ENCODE assay signal across 18 cellular contexts in the genomic region with DNA sequence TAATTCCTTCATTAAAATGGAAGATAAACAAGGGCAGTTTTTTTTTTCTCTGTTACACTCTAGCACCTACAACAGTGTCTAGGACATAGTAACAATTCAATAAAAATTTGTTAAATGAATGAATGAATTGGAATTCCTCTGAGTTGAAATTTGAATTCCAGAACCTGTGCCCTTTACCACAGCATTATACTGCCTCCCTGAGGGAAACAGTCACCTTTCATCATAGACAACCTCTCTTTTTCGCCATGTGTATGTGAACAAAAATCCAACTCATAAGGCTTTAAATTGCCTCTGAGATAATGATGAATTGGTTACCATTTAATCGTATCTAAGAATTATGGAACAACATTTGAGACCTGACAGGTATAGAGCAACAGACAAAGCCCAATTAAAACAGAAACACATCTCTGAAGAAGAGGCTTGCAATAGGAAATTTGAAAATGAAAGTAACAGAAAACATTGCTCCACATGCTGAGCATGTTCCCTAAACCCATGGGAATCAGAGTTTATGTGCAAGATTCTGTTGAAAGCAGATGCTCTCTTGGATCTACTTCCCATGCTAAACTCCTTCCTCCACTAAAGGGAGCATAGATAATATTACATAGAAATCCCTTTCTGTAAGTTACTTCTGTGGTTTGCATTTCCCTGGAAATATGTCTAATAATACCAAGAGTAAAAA.
DNase-seq lines count a peak whose midpoint lies in the region; FAIRE-seq and TF ChIP-seq lines count a peak whose summit lies in the region.
"Had no signal": no experiment of that assay in that cellular context is flagged by ENCODE, and none has a peak within 500 bp of the region (broad histone marks: within the 10 kb centered on the region; RNA-seq: fewer than 3 reads in every experiment).

No MANE protein-coding gene starts in this region.

- no peaks in the 10 kb centered on the region for H3K9me3 ChIP-seq in Karpas-422 (ENCODE audit: low read length)
- H3K9me3 ChIP-seq in keratinocyte (ENCODE audit: control insufficient read depth, low read depth, low read length), result no peaks in the 10 kb centered on the region
- H3K9me3 ChIP-seq: esophagus squamous epithelium, thyroid gland had no signal

- H3K36me3 Mint-ChIP-seq in mesothelial cell of epicardium, result no peaks in the 10 kb centered on the region
- H3K36me3 Mint-ChIP-seq: naive thymus-derived CD8-positive, alpha-beta T cell had no signal

- H3K9me1 ChIP-seq in keratinocyte (ENCODE audit: control insufficient read depth, extremely low read depth, insufficient read depth, low read length), result no peaks in the 10 kb centered on the region

- peaks cover 2% of the 10 kb centered on the region for H3K4me1 Mint-ChIP-seq in mesothelial cell of epicardium
- H3K4me1 Mint-ChIP-seq: naive thymus-derived CD8-positive, alpha-beta T cell had no signal

- no peaks in the 10 kb centered on the region for H3K9me2 ChIP-seq in Karpas-422 (replicated peaks; ENCODE audit: insufficient read depth, low read length)

- 0 out of 2 replicates have a peak overlapping the region, but pooled peaks have one; percentile 24 for H3K4me3 ChIP-seq in Karpas-422 (ENCODE audit: low read length)
- H3K4me3 ChIP-seq in astrocyte of the spinal cord (ENCODE audit: low read depth, low read length), result no peak overlapping the region
- H3K4me3 ChIP-seq in keratinocyte (ENCODE audit: control insufficient read depth in 2 of 3, extremely low read depth in 1 of 3, insufficient read depth in 2 of 3, low read depth in 1 of 3, low read length in 3 of 3), result peak overlapping the region in 1 of 3 experiments; percentile 21
- H3K4me3 ChIP-seq: colonic mucosa, esophagus squamous epithelium, right atrium auricular region, thyroid gland had no signal

- no peak overlapping the region for H3K27ac Mint-ChIP-seq in mesothelial cell of epicardium
- H3K27ac Mint-ChIP-seq: activated CD8-positive, alpha-beta T cell treated with anti-CD3 and anti-CD28 coated beads for 36 hours; naive thymus-derived CD8-positive, alpha-beta T cell had no signal

- H2AFZ ChIP-seq in Karpas-422 (ENCODE audit: low read length), result peak overlapping the region; percentile 80
- peak overlapping the region; percentile 72 for H2AFZ ChIP-seq in keratinocyte (ENCODE audit: control insufficient read depth, low read length)

- H3K9ac ChIP-seq in Karpas-422 (ENCODE audit: low read length) (peak overlapping the region; percentile 44), keratinocyte (ENCODE audit: control insufficient read depth, extremely low read depth, insufficient read depth, low read length) (no peak overlapping the region)

- no peaks in the 10 kb centered on the region for H4K20me1 ChIP-seq in Karpas-422 (ENCODE audit: insufficient read depth, low read depth, low read length)
- no peaks in the 10 kb centered on the region for H4K20me1 ChIP-seq in keratinocyte (ENCODE audit: control insufficient read depth, extremely low read depth, insufficient read depth, low read length)

- peak; percentile 6 for DNase-seq in AG08395 (ENCODE audit: low spot score)
- DNase-seq in Karpas-422, result peak; percentile 79
- DNase-seq in astrocyte of the spinal cord (ENCODE audit: low read depth, low spot score), result no peak
- DNase-seq in keratinocyte (ENCODE audit: low read depth, low spot score), result no peak
- no peak for DNase-seq in KG1 (lab: John Stamatoyannopoulos, UW)
- DNase-seq in GM12891 (ENCODE audit: insufficient read length, low spot score), result no peak
- DNase-seq in mesothelial cell of epicardium (ENCODE audit: low spot score in 2 of 2, unreplicated experiment in 2 of 2), result no peak
- DNase-seq in NCI-H2029 treated with DMSO at 0.1 percent for 48 hours (lab: John Stamatoyannopoulos, UW), result no peak
- DNase-seq: activated CD8-positive, alpha-beta T cell treated with anti-CD3 and anti-CD28 coated beads for 36 hours; amniotic stem cell; colonic mucosa; DMS79 treated with DMSO at 0.1 percent for 48 hours; esophagus squamous epithelium; naive thymus-derived CD8-positive, alpha-beta T cell; NCI-H1105; stimulated activated CD4-positive, alpha-beta T cell treated with anti-CD3 and anti-CD28 coated beads, Interleukin-1b, Interleukin-23, amount 100 ng/mL, for 48 hours; thyroid gland had no signal

- FAIRE-seq in keratinocyte (lab: Jason Lieb, UNC), result peak; percentile 77
- FAIRE-seq in GM12891 (lab: Jason Lieb, UNC), result no peak

- H3K36me3 ChIP-seq in Karpas-422 (ENCODE audit: insufficient read depth, low read length), result 0 out of 2 replicates have a peak, but pooled peaks cover 5% of the 10 kb centered on the region
- H3K36me3 ChIP-seq in keratinocyte (ENCODE audit: control insufficient read depth in 2 of 2, extremely low read depth in 1 of 2, insufficient read depth in 2 of 2, low read length in 2 of 2), result no peaks in the 10 kb centered on the region
- H3K36me3 ChIP-seq: colonic mucosa, esophagus squamous epithelium, right atrium auricular region, thyroid gland had no signal

- in situ Hi-C loops in astrocyte of the spinal cord (cut with HindIII; ENCODE audit: low sequenced_read_pairs), result no loop called here

- TF ChIP-seq CTCF in astrocyte of the spinal cord (IDR thresholded peaks at IDR 0.05; ENCODE audit: low read depth, low read length) (peak; percentile 9), keratinocyte (optimal IDR thresholded peaks at IDR 0.05 in 1 of 3, IDR thresholded peaks at IDR 0.05 in 1 of 3, conservative IDR thresholded peaks at IDR 0.05 in 1 of 3; ENCODE audit: extremely low read depth in 1 of 3, insufficient read depth in 2 of 3, low read length in 3 of 3) (peak; percentile 28 to 43 (median 29)), mesothelial cell of epicardium (IDR thresholded peaks at IDR 0.05; ENCODE audit: unreplicated experiment) (no peak)

- H3K27me3 Mint-ChIP-seq in mesothelial cell of epicardium (ENCODE audit: low read depth), result no peaks in the 10 kb centered on the region
- H3K27me3 Mint-ChIP-seq: activated CD8-positive, alpha-beta T cell treated with anti-CD3 and anti-CD28 coated beads for 36 hours; naive thymus-derived CD8-positive, alpha-beta T cell had no signal

- H3K4me2 ChIP-seq in Karpas-422 (ENCODE audit: low read depth, low read length, poor library complexity, severe bottlenecking) (peak overlapping the region; percentile 53), keratinocyte (ENCODE audit: control insufficient read depth, extremely low read depth, insufficient read depth, low read depth, low read length) (peak overlapping the region; percentile 41)

- dilution Hi-C loops in keratinocyte (cut with MboI; ENCODE audit: extremely low pct_ligation_motif_present, low sequenced_read_pairs), result no loop called here

- no peak overlapping the region for H3K4me3 Mint-ChIP-seq in mesothelial cell of epicardium
- H3K4me3 Mint-ChIP-seq: activated CD8-positive, alpha-beta T cell treated with anti-CD3 and anti-CD28 coated beads for 36 hours; naive thymus-derived CD8-positive, alpha-beta T cell had no signal

- H3K79me2 ChIP-seq in Karpas-422 (ENCODE audit: low read length) (no peaks in the 10 kb centered on the region), keratinocyte (ENCODE audit: control insufficient read depth, insufficient read depth, low read length) (no peaks in the 10 kb centered on the region)

- H3K4me1 ChIP-seq in Karpas-422 (ENCODE audit: low read length), result peaks cover 68% of the 10 kb centered on the region
- no peaks in the 10 kb centered on the region for H3K4me1 ChIP-seq in keratinocyte (ENCODE audit: control insufficient read depth, extremely low read depth, insufficient read depth, low read length)
- H3K4me1 ChIP-seq: colonic mucosa, esophagus squamous epithelium, right atrium auricular region, thyroid gland had no signal

- no peak for TF ChIP-seq POLR2A in GM12891 (IDR thresholded peaks at IDR 0.05; ENCODE audit: low read depth, low read length)

- H3K27ac ChIP-seq in Karpas-422 (ENCODE audit: low read length) (peak overlapping the region; percentile 39; the same call in 1 of the 2 replicates), keratinocyte (ENCODE audit: control insufficient read depth, insufficient read depth, low read length) (no peak overlapping the region)
- H3K27ac ChIP-seq: colonic mucosa, esophagus squamous epithelium, right atrium auricular region, thyroid gland had no signal

- H3K27me3 ChIP-seq in Karpas-422 (ENCODE audit: low read length), result no peaks in the 10 kb centered on the region
- H3K27me3 ChIP-seq in keratinocyte (ENCODE audit: control insufficient read depth, extremely low read depth, insufficient read depth, low read length), result no peaks in the 10 kb centered on the region
- H3K27me3 ChIP-seq: colonic mucosa, esophagus squamous epithelium, right atrium auricular region, thyroid gland had no signal

- no peaks in the 10 kb centered on the region for H3K9me3 Mint-ChIP-seq in mesothelial cell of epicardium
- H3K9me3 Mint-ChIP-seq: activated CD8-positive, alpha-beta T cell treated with anti-CD3 and anti-CD28 coated beads for 36 hours had no signal

TF ChIP-seq in GM12891, 5 proteins besides CTCF, POLR2A, EP300 and RAD21:
- TF ChIP-seq SPI1 (IDR thresholded peaks at IDR 0.05; ENCODE audit: low read depth, low read length) (no peak), PAX5 (IDR thresholded peaks at IDR 0.05; ENCODE audit: insufficient read depth, low read length, severe bottlenecking) (no peak), TAF1 (IDR thresholded peaks at IDR 0.05; ENCODE audit: low read depth, low read length) (no peak), POLR2AphosphoS5 (IDR thresholded peaks at IDR 0.05; ENCODE audit: low read depth, low read length) (no peak), POU2F2 (IDR thresholded peaks at IDR 0.05; ENCODE audit: low read depth, low read length) (no peak)

Comparison
In these comparisons a context has a peak if more than half of its experiments do, and no peak if none do; other contexts are left out.
1. DNase-seq: peak in AG08395 (single experiment) and Karpas-422 (single experiment); none in astrocyte of the spinal cord (single experiment), keratinocyte (single experiment), KG1 (single experiment), GM12891 (single experiment), mesothelial cell of epicardium (0 of 2) and NCI-H2029 treated with DMSO at 0.1 percent for 48 hours (single experiment).